ENCODE assay signal across 16 cellular contexts in the genomic region with DNA sequence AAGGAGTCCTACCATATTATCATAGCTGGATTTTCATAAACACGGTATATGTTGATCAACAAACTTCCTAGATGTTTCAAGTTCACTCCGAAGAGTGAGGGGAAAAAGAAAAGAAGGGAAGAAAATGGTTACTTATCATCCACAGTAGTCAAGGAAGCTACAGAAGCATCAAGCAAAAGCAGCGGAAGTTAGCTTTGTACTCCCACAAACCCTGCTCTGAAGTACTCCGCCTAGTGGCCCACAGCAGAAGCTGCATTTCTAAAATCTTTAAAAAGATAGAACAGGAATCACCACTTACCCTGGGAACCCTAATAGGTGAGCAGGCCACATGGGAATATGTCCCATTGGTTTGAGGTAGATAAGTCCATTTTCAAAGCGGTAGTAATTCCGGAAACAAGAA. TPM values are rescaled to one million over a fixed set of nuclear protein-coding genes. Genes with fewer than 3 reads are reported as not detected.
DNase-seq lines count a peak whose midpoint lies in the region; ATAC-seq, FAIRE-seq and TF ChIP-seq lines count a peak whose summit lies in the region.
"Had no signal": no experiment of that assay in that cellular context is flagged by ENCODE, and none has a peak within 500 bp of the region (broad histone marks: within the 10 kb centered on the region; RNA-seq: fewer than 3 reads in every experiment).

No MANE protein-coding gene starts in this region.

- no peaks in the 10 kb centered on the region for H4K20me1 ChIP-seq in HCT116 (ENCODE audit: insufficient read depth)
- H4K20me1 ChIP-seq in HepG2 (ENCODE audit: insufficient read depth, low read length): no peaks in the 10 kb centered on the region

- H3K27ac Mint-ChIP-seq in CD4-positive, alpha-beta T cell: no peak overlapping the region
- H3K27ac Mint-ChIP-seq: activated B cell treated with CpG ODN at 0.5 μM for 24 hours; dendritic cell treated with granulocyte-macrophage colony-stimulating factor and Interleukin-4, amounts not matched to agents 40 ng/mL and 50 ng/mL, for 4 days had no signal

- WGBS in HepG2 (ENCODE audit: low lambda C conversion rate): 15% methylated on average over 6 of the region's 6 CpGs

- no peak for ATAC-seq in CD4-positive, alpha-beta T cell (ENCODE audit: poor library complexity)
- ATAC-seq in HCT116: no peak
- no peak for ATAC-seq in HepG2
- no peak for ATAC-seq in HG03108 (IDR thresholded peaks at IDR 0.05; ENCODE audit: unreplicated experiment)

- H3K27me3 ChIP-seq in CD4-positive, alpha-beta T cell (ENCODE audit: control insufficient read depth, insufficient read depth, low read length): no peaks in the 10 kb centered on the region
- no peaks in the 10 kb centered on the region for H3K27me3 ChIP-seq in HCT116 (ENCODE audit: insufficient read depth, low read length)
- no peaks in the 10 kb centered on the region for H3K27me3 ChIP-seq in HepG2 (ENCODE audit: control insufficient read depth in 1 of 2, insufficient read depth in 2 of 2, low read length in 2 of 2)
- H3K27me3 ChIP-seq: Peyer's patch had no signal

- no peaks in the 10 kb centered on the region for H3K4me1 Mint-ChIP-seq in CD4-positive, alpha-beta T cell (ENCODE audit: low read depth)
- H3K4me1 Mint-ChIP-seq: activated B cell treated with CpG ODN at 0.5 μM for 24 hours had no signal

- no TSS peak for BruUV-seq in HCT116 (replicated peaks; lab: Mats Ljungman, UMichigan)
- no TSS peak for BruUV-seq in HepG2 (replicated peaks; lab: Mats Ljungman, UMichigan)

- H3K36me3 ChIP-seq in HCT116 (ENCODE audit: control insufficient read depth in 1 of 2, insufficient read depth in 2 of 2, low read length in 2 of 2) (no peaks in the 10 kb centered on the region), HepG2 (replicated peaks in 1 of 2; ENCODE audit: control insufficient read depth in 1 of 2, insufficient read depth in 2 of 2, low read length in 2 of 2) (no peaks in the 10 kb centered on the region)
- H3K36me3 ChIP-seq: Peyer's patch, thoracic aorta had no signal

- TF ChIP-seq CTCF in CD4-positive, alpha-beta T cell (IDR thresholded peaks at IDR 0.05): peak; percentile 37
- TF ChIP-seq CTCF in HCT116 (IDR thresholded peaks at IDR 0.05 in 2 of 3, conservative IDR thresholded peaks at IDR 0.05 in 1 of 3; ENCODE audit: borderline replicate concordance in 1 of 3, insufficient read depth in 1 of 3, low read depth in 2 of 3, low read length in 2 of 3): peak; percentile 30 to 69 (median 64); a peak in 5 of 6 replicates
- TF ChIP-seq CTCF in astrocyte of the spinal cord (IDR thresholded peaks at IDR 0.05; ENCODE audit: low read depth, low read length): peak; percentile 36
- TF ChIP-seq CTCF in HepG2 (CRISPR knock-in tag; IDR thresholded peaks at IDR 0.05): peak; percentile 17; the same call in 1 of the 2 replicates

- in situ Hi-C loops in astrocyte of the spinal cord (cut with HindIII; ENCODE audit: low sequenced_read_pairs): no loop called here
- in situ Hi-C loops in HepG2 (cut with HindIII; ENCODE audit: extremely low pct_ligation_motif_present, low pct_unique_long_range_greater_than_20kb): no loop called here

- peaks cover 3% of the 10 kb centered on the region for H3K9me3 Mint-ChIP-seq in CD4-positive, alpha-beta T cell

- no peak overlapping the region for H3K4me3 ChIP-seq in HCT116 (replicated peaks in 1 of 2; ENCODE audit: low read depth in 1 of 2, low read length in 2 of 2)
- H3K4me3 ChIP-seq in astrocyte of the spinal cord (ENCODE audit: low read depth, low read length): no peak overlapping the region
- H3K4me3 ChIP-seq in HepG2 (replicated peaks in 1 of 3; ENCODE audit: insufficient read depth in 1 of 3, low read depth in 2 of 3, low read length in 3 of 3): no peak overlapping the region
- H3K4me3 ChIP-seq: Peyer's patch, thoracic aorta had no signal

- TF ChIP-seq POLR2A in HCT116 (IDR thresholded peaks at IDR 0.05; ENCODE audit: borderline replicate concordance, extremely low read depth, insufficient read depth, insufficient read length): no peak
- no peak for TF ChIP-seq POLR2A in HepG2 (IDR thresholded peaks at IDR 0.05; ENCODE audit: insufficient read depth in 1 of 2, low read depth in 2 of 2, low read length in 2 of 2)

- H3K27ac ChIP-seq in CD4-positive, alpha-beta T cell (ENCODE audit: low read depth, low read length): no peak overlapping the region
- H3K27ac ChIP-seq in HCT116 (ENCODE audit: low read depth, low read length): no peak overlapping the region
- H3K27ac ChIP-seq in HepG2 (ENCODE audit: extremely low read length, insufficient read depth, low read length): no peak overlapping the region
- H3K27ac ChIP-seq in substantia nigra (ENCODE audit: low read depth, low read length, poor library complexity, severe bottlenecking): no peak overlapping the region
- H3K27ac ChIP-seq in caudate nucleus (ENCODE audit: low read depth, low read length): no peak overlapping the region
- H3K27ac ChIP-seq: Peyer's patch, thoracic aorta had no signal

- RAD21 ChIA-PET in HCT116 (lab: Charles Lee; ENCODE audit: low non-redundant PET in 1 of 2, low total read pairs in 2 of 2, uncharacterized antibody in 2 of 2, unreplicated experiment in 2 of 2): no interaction called here

- no peaks in the 10 kb centered on the region for H3K4me1 ChIP-seq in HCT116 (ENCODE audit: control insufficient read depth in 1 of 2, insufficient read depth in 2 of 2, low read length in 2 of 2)
- H3K4me1 ChIP-seq in HepG2 (ENCODE audit: insufficient read depth, low read length): no peaks in the 10 kb centered on the region
- H3K4me1 ChIP-seq: Peyer's patch had no signal

- H3K36me3 Mint-ChIP-seq in CD4-positive, alpha-beta T cell (ENCODE audit: low read depth): no peaks in the 10 kb centered on the region

- H3K27me3 Mint-ChIP-seq in CD4-positive, alpha-beta T cell: peaks cover 5% of the 10 kb centered on the region
- H3K27me3 Mint-ChIP-seq: activated B cell treated with CpG ODN at 0.5 μM for 24 hours; dendritic cell treated with granulocyte-macrophage colony-stimulating factor and Interleukin-4, amounts not matched to agents 40 ng/mL and 50 ng/mL, for 4 days had no signal

- CTCF ChIA-PET in CD4-positive, alpha-beta T cell (lab: Charles Lee): no interaction called here
- CTCF ChIA-PET in HCT116 (lab: Charles Lee) (no interaction called here), HepG2 (lab: Yijun Ruan, JAX; ENCODE audit: low intra/inter-chr PET ratio, low total read pairs) (no interaction called here)

- intact Hi-C loops in CD4-positive, alpha-beta T cell (cut with DNase I, micrococcal nuclease): no loop called here
- intact Hi-C loops in HCT116 (cut with micrococcal nuclease): no loop called here
- intact Hi-C loops in HepG2 (cut with micrococcal nuclease; ENCODE audit: unreplicated experiment): no loop called here

- H2AFZ ChIP-seq in HCT116 (ENCODE audit: low read depth, low read length, poor library complexity, severe bottlenecking): no peak overlapping the region
- no peak overlapping the region for H2AFZ ChIP-seq in HepG2 (ENCODE audit: low read length)

- H3K4me3 Mint-ChIP-seq in CD4-positive, alpha-beta T cell: no peak overlapping the region
- H3K4me3 Mint-ChIP-seq: activated B cell treated with CpG ODN at 0.5 μM for 24 hours; dendritic cell treated with granulocyte-macrophage colony-stimulating factor and Interleukin-4, amounts not matched to agents 40 ng/mL and 50 ng/mL, for 4 days had no signal

- no peaks in the 10 kb centered on the region for H3K9me2 ChIP-seq in HCT116 (ENCODE audit: insufficient read depth)

- no peaks in the 10 kb centered on the region for H3K9me3 ChIP-seq in CD4-positive, alpha-beta T cell (ENCODE audit: control insufficient read depth, low read length)
- H3K9me3 ChIP-seq in HCT116 (ENCODE audit: control insufficient read depth in 1 of 2, insufficient read depth in 1 of 2, low read depth in 1 of 2, low read length in 2 of 2): no peaks in the 10 kb centered on the region
- H3K9me3 ChIP-seq in HepG2 (ENCODE audit: low read length): 0 out of 2 replicates have a peak, but pooled peaks cover 4% of the 10 kb centered on the region
- H3K9me3 ChIP-seq: Peyer's patch, thoracic aorta had no signal

- no peak overlapping the region for H3K4me2 ChIP-seq in HCT116 (ENCODE audit: low read length)
- no peak overlapping the region for H3K4me2 ChIP-seq in HepG2 (ENCODE audit: low read depth, low read length)

- FAIRE-seq in HepG2 (lab: Jason Lieb, UNC): no peak

- DNase-seq in CD4-positive, alpha-beta T cell: no peak
- DNase-seq in HCT116 (ENCODE audit: low read depth, low spot score) (no peak), astrocyte of the spinal cord (ENCODE audit: low read depth, low spot score) (no peak), HepG2 (ENCODE audit: low spot score) (no peak), substantia nigra (lab: John Stamatoyannopoulos, UW) (no peak), A172 (ENCODE audit: low spot score) (no peak), caudate nucleus (lab: John Stamatoyannopoulos, UW) (no peak)
- DNase-seq: activated B cell treated with CpG ODN at 0.5 μM for 24 hours, activated gamma-delta T cell, DMS 273 treated with DMSO at 0.1 percent for 48 hours, NCI-H2107, occipital lobe, Peyer's patch had no signal

- TF ChIP-seq RAD21 in HCT116 (IDR thresholded peaks at IDR 0.05; ENCODE audit: low read depth): 0 out of 2 replicates have a peak, but pooled peaks have one; percentile 19
- TF ChIP-seq RAD21 in HepG2 (CRISPR knock-in tag; IDR thresholded peaks at IDR 0.05): no peak

- H3K79me2 ChIP-seq in HCT116 (ENCODE audit: insufficient read depth, low read length): no peaks in the 10 kb centered on the region
- no peaks in the 10 kb centered on the region for H3K79me2 ChIP-seq in HepG2 (ENCODE audit: insufficient read depth, low read length)

- TF ChIP-seq EP300 in HepG2 (IDR thresholded peaks at IDR 0.05; ENCODE audit: low read depth in 2 of 2, low read length in 2 of 2) (no peak), HepG2 (CRISPR knock-in tag; IDR thresholded peaks at IDR 0.05; ENCODE audit: borderline replicate concordance) (no peak)

- no peak overlapping the region for H3K9ac ChIP-seq in HCT116 (ENCODE audit: low read length)
- no peak overlapping the region for H3K9ac ChIP-seq in HepG2 (ENCODE audit: insufficient read depth, low read depth, low read length)

- POLR2A ChIA-PET in CD4-positive, alpha-beta T cell (lab: Charles Lee): no interaction called here
- POLR2A ChIA-PET in HCT116 (lab: Charles Lee) (no interaction called here), HepG2 (lab: Yijun Ruan, JAX) (no interaction called here)

RNA-seq across cellular contexts. Expression of gene FRG1, which starts 28.5 kb away (rescaled TPM):
- 10 to 100 TPM; 48.7 to 49.0 TPM for total RNA-seq in CD4-positive, alpha-beta T cell
- 44.5 TPM for total RNA-seq in HCT116 (2021; ENCODE audit: unreplicated experiment)
- polyA plus RNA-seq in HCT116 (2012): 17.0 and 22.4 TPM in 2 replicates
- 42.6 and 58.3 TPM in 2 replicates for total RNA-seq in HepG2 (2016; rRNA removed; fragmentation: Illumina TruSeq; extraction: Trizol)
- total RNA-seq in HepG2 (2016; cell fraction: cytosol; rRNA removed; fragmentation: Illumina TruSeq; extraction: Trizol; ENCODE audit: low read depth): 8.8 and 10.0 TPM in 2 replicates
- total RNA-seq in HepG2 (2016; cell fraction: insoluble cytoplasmic fraction; rRNA removed; fragmentation: Illumina TruSeq; extraction: Trizol): 43.8 and 57.5 TPM in 2 replicates
- total RNA-seq in HepG2 (2016; cell fraction: membrane; rRNA removed; fragmentation: Illumina TruSeq; extraction: Trizol): 8.2 and 10.8 TPM in 2 replicates
- total RNA-seq in HepG2 (2016; cell fraction: nucleus; rRNA removed; fragmentation: Illumina TruSeq; extraction: Trizol): 23.9 and 27.4 TPM in 2 replicates
- polyA plus RNA-seq in HepG2 (2011; rRNA removed): 4.8 and 5.7 TPM in 2 replicates
- polyA plus RNA-seq in HepG2 (2011; cell fraction: cytosol; rRNA removed): 3.3 and 5.0 TPM in 2 replicates
- polyA plus RNA-seq in HepG2 (2011; cell fraction: nucleus; rRNA removed): 3.0 and 3.5 TPM in 2 replicates
- 15.8 and 23.7 TPM in 2 replicates for polyA plus RNA-seq in HepG2 (2012)
- polyA plus RNA-seq in HepG2 (2016; cell fraction: cytosol; fragmentation: Illumina TruSeq; extraction: Trizol; ENCODE audit: low read depth): 8.2 and 9.7 TPM in 2 replicates
- 50.6 and 51.6 TPM in 2 replicates for polyA plus RNA-seq in HepG2 (2016; cell fraction: insoluble cytoplasmic fraction; fragmentation: Illumina TruSeq; extraction: Trizol; ENCODE audit: low read depth)
- 7.7 and 8.3 TPM in 2 replicates for polyA plus RNA-seq in HepG2 (2016; cell fraction: membrane; fragmentation: Illumina TruSeq; extraction: Trizol; ENCODE audit: low read depth)
- 29.3 and 30.7 TPM in 2 replicates for polyA plus RNA-seq in HepG2 (2016; cell fraction: nucleus; fragmentation: Illumina TruSeq; extraction: Trizol; ENCODE audit: insufficient read depth, low read depth)
- 2.7 and 4.9 TPM in 2 replicates for polyA minus RNA-seq in HepG2 (2011; rRNA and poly(A)+ RNA removed; ENCODE audit: low replicate concordance)
- 3.6 and 4.3 TPM in 2 replicates for polyA minus RNA-seq in HepG2 (2011; cell fraction: cytosol; rRNA and poly(A)+ RNA removed)
- 9.3 and 15.2 TPM in 2 replicates for polyA minus RNA-seq in HepG2 (2011; cell fraction: nucleus; rRNA and poly(A)+ RNA removed)
- total RNA-seq in A172 (2014; rRNA removed; shearing (Covaris generic)): 108 and 170 TPM in 2 replicates
